In genomic region chr11:70771099-70771885, GRCh38 we compare ENCODE assay signal across 16 cellular contexts.
"Had no signal": no experiment of that assay in that cellular context is flagged by ENCODE, and none has a peak within 500 bp of the region (broad histone marks: within the 10 kb centered on the region; RNA-seq: fewer than 3 reads in every experiment).

No MANE protein-coding gene starts in this region.

- H3K9me3 Mint-ChIP-seq: natural killer cell had no signal

- FAIRE-seq: endometrium, frontal cortex had no signal

- H3K27ac ChIP-seq: heart right ventricle, sigmoid colon, skin epidermis had no signal

- H3K36me3 ChIP-seq: heart right ventricle, sigmoid colon had no signal

- H3K27me3 ChIP-seq: heart right ventricle, sigmoid colon had no signal

- H3K36me3 Mint-ChIP-seq: mesothelial cell of epicardium, natural killer cell had no signal

- DNase-seq: effector memory CD4-positive, alpha-beta T cell; heart right ventricle; islet precursor cell; natural killer cell; sigmoid colon; stimulated activated CD4-positive, alpha-beta T cell treated with anti-CD3 and anti-CD28 coated beads, Interleukin-12 subunit alpha, Interleukin-12 subunit beta, amount 100 ng/mL, for 4 hours; stimulated activated CD4-positive, alpha-beta T cell treated with anti-CD3 and anti-CD28 coated beads, Interleukin-2, amount 100 ng/mL, for 48 hours; stimulated activated naive CD4-positive, alpha-beta T cell treated with Interleukin-2 at 50 U/mL for 16 hours; trophoblast cell had no signal

- H3K4me3 ChIP-seq: heart right ventricle, sigmoid colon, skin epidermis had no signal

- H3K4me1 ChIP-seq: heart right ventricle, sigmoid colon had no signal

- ATAC-seq: esophagus mucosa, heart right ventricle, left lobe of liver, natural killer cell had no signal

- H3K4me3 Mint-ChIP-seq: memory B cell, mesothelial cell of epicardium, natural killer cell had no signal

- H3K4me1 Mint-ChIP-seq: memory B cell, mesothelial cell of epicardium, natural killer cell had no signal

- H3K27ac Mint-ChIP-seq: memory B cell, mesothelial cell of epicardium, natural killer cell had no signal
